ENCODE assay signal across 8 cellular contexts in the genomic region with DNA sequence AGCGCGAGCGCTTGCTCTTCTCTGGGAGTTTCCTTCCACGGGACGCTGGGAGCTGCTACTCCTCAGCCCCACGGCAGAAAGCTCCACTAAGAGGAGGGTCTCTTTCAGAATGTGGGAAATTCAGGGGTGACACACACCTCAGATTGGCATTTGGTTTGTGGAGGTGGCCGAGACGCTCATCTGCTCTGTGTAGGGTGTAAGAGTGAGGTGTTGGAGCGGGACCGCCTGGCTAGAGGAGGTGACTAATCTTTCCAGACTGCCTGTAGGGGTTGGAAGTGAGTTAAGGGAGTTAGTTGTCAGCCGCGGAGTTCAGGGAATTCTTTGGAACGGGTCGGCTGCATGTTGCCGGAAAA. TPM values are rescaled to one million over a fixed set of nuclear protein-coding genes. Genes with fewer than 3 reads are reported as not detected.
A peak's percentile ranks its signal among the peaks of the same experiment; 100 is the strongest.
DNase-seq lines count a peak whose midpoint lies in the region; ATAC-seq and TF ChIP-seq lines count a peak whose summit lies in the region.

No MANE protein-coding gene starts in this region.

- H3K27ac ChIP-seq in SK-N-SH (ENCODE audit: low read depth in 2 of 2, low read length in 1 of 2) (peak overlapping the region; percentile 80 to 85), mammary epithelial cell (ENCODE audit: insufficient read depth, low read depth, low read length) (peak overlapping the region; percentile 93), layer of hippocampus (ENCODE audit: low read depth, low read length) (peak overlapping the region; percentile 76)

- no peak for TF ChIP-seq RAD21 in SK-N-SH (IDR thresholded peaks at IDR 0.05; ENCODE audit: low read length)

- H3K27me3 ChIP-seq in SK-N-SH (ENCODE audit: insufficient read depth) (no peaks in the 10 kb centered on the region), mammary epithelial cell (ENCODE audit: insufficient read depth, low read length) (peaks cover 2% of the 10 kb centered on the region), layer of hippocampus (ENCODE audit: control insufficient read depth, insufficient read depth, low read length) (no peaks in the 10 kb centered on the region)

- H3K9ac ChIP-seq in SK-N-SH (peak overlapping the region; percentile 95), mammary epithelial cell (ENCODE audit: insufficient read depth, low read length) (peak overlapping the region; percentile 92)

- dilution Hi-C loops in mammary epithelial cell (cut with HindIII; ENCODE audit: low sequenced_read_pairs): no loop called here

- H3K9me3 ChIP-seq in SK-N-SH (no peaks in the 10 kb centered on the region), mammary epithelial cell (replicated peaks; ENCODE audit: insufficient read depth, low read length) (no peaks in the 10 kb centered on the region)

- H3K4me3 ChIP-seq in SK-N-SH (ENCODE audit: low read depth in 2 of 2, low read length in 1 of 2): peak overlapping the region; percentile 82 to 96
- peak overlapping the region; percentile 90 to 96 (median 93) for H3K4me3 ChIP-seq in mammary epithelial cell (replicated peaks in 1 of 3; ENCODE audit: insufficient read depth in 1 of 3, low read depth in 2 of 3, low read length in 3 of 3)

- H3K9me2 ChIP-seq in SK-N-SH: no peaks in the 10 kb centered on the region

- peaks cover 27 to 34% of the 10 kb centered on the region in 2 experiments for H3K36me3 ChIP-seq in SK-N-SH (replicated peaks in 1 of 2; ENCODE audit: control insufficient read depth in 1 of 2, insufficient read depth in 2 of 2, low read length in 1 of 2)
- H3K36me3 ChIP-seq in mammary epithelial cell (ENCODE audit: insufficient read depth, low read length): peaks cover 17% of the 10 kb centered on the region

- H3K4me1 ChIP-seq in SK-N-SH (ENCODE audit: control insufficient read depth in 1 of 2, insufficient read depth in 2 of 2, low read depth in 1 of 2, low read length in 1 of 2) (peaks cover 14% of the 10 kb centered on the region in 2 experiments; a peak in 3 of 4 replicates), mammary epithelial cell (ENCODE audit: insufficient read depth, low read length) (peaks cover 23% of the 10 kb centered on the region)

- peak; percentile 30 for DNase-seq in GM04504 (ENCODE audit: low read depth)
- DNase-seq in SK-N-SH: no peak
- DNase-seq in mammary epithelial cell: peak; percentile 78
- DNase-seq in stimulated activated CD4-positive, alpha-beta T cell treated with anti-CD3 and anti-CD28 coated beads, Interleukin-2, amount 100 ng/mL, for 4 hours (ENCODE audit: low read depth): peak; percentile 24
- DNase-seq in GM10248 (ENCODE audit: extremely low spot score): no peak

- peak overlapping the region; percentile 95 for H3K4me2 ChIP-seq in SK-N-SH
- H3K4me2 ChIP-seq in mammary epithelial cell (ENCODE audit: insufficient read depth, low read depth, low read length): peak overlapping the region; percentile 89

- in situ Hi-C loops in mammary epithelial cell (cut with MboI; ENCODE audit: low sequenced_read_pairs in 2 of 2): loop anchor here in 1 of 2 donors (25.0 kb wide), 1 partner anchor 467 kb away; no protein-coding TSS in a partner anchor

- ATAC-seq in HG02852 (IDR thresholded peaks at IDR 0.05; ENCODE audit: unreplicated experiment): peak; percentile 24
- no peak for ATAC-seq in GM19463 (IDR thresholded peaks at IDR 0.05; ENCODE audit: unreplicated experiment)

- no peak for TF ChIP-seq EP300 in SK-N-SH (IDR thresholded peaks at IDR 0.05; ENCODE audit: borderline replicate concordance in 1 of 2, low read depth in 1 of 2, low read length in 1 of 2)

- TF ChIP-seq CTCF in SK-N-SH (IDR thresholded peaks at IDR 0.05): no peak
- TF ChIP-seq CTCF in mammary epithelial cell (conservative IDR thresholded peaks at IDR 0.05 in 1 of 2, IDR thresholded peaks at IDR 0.05 in 1 of 2; ENCODE audit: extremely low read depth in 1 of 2, insufficient read depth in 1 of 2, low read depth in 1 of 2, low read length in 2 of 2): no peak
- no peak for TF ChIP-seq CTCF in GM10248 (IDR thresholded peaks at IDR 0.05; ENCODE audit: control extremely low read depth, extremely low read depth, low read depth, missing control alignments)

- intact Hi-C loops in mammary epithelial cell (cut with micrococcal nuclease): loop anchor here (2.0 kb wide), 1 partner anchor 192 kb away; no protein-coding TSS in a partner anchor

- no TSS peak for BruUV-seq in mammary epithelial cell (replicated peaks; lab: Mats Ljungman, UMichigan)

- no peaks in the 10 kb centered on the region for H3F3A ChIP-seq in SK-N-SH (replicated peaks; ENCODE audit: insufficient read depth)

- H4K20me1 ChIP-seq in SK-N-SH (ENCODE audit: insufficient read depth): peaks cover 44% of the 10 kb centered on the region
- H4K20me1 ChIP-seq in mammary epithelial cell (ENCODE audit: insufficient read depth, low read length): peaks cover 8% of the 10 kb centered on the region

- H2AFZ ChIP-seq in SK-N-SH (ENCODE audit: low read depth) (no peak overlapping the region), mammary epithelial cell (ENCODE audit: low read depth, low read length) (peak overlapping the region; percentile 100)

- POLR2A ChIA-PET in SK-N-SH (lab: Yijun Ruan, JAX) (interaction anchor here (0.9 to 1.4 kb wide), 2 partner anchors 13 to 42 kb away, joined by 3 to 9 read pairs; a partner anchor contains a TSS), GM10248 (lab: Yijun Ruan, JAX) (no interaction called here)

- CTCF ChIA-PET in SK-N-SH (lab: Yijun Ruan, JAX): interaction anchor here (1.0 to 4.8 kb wide), 9 partner anchors 8 to 309 kb away, joined by 3 to 56 read pairs (median 6); no protein-coding TSS in a partner anchor
- CTCF ChIA-PET in mammary epithelial cell (lab: Charles Lee; ENCODE audit: low non-redundant PET): interaction anchor here (1.0 kb wide), 1 partner anchor 17 kb away, joined by 3 read pairs; no protein-coding TSS in a partner anchor
- CTCF ChIA-PET in GM10248 (lab: Yijun Ruan, JAX): interaction anchor here (0.9 to 10.4 kb wide), 21 partner anchors 9 to 505 kb away, joined by 3 to 139 read pairs (median 7); a partner anchor contains a TSS

- H3K79me2 ChIP-seq in SK-N-SH (ENCODE audit: insufficient read depth) (peaks cover 57% of the 10 kb centered on the region), mammary epithelial cell (ENCODE audit: insufficient read depth, low read length) (peaks cover 58% of the 10 kb centered on the region)

- 1% methylated on average over 15 of the region's 15 CpGs for WGBS in SK-N-SH (ENCODE audit: low lambda C conversion rate)
- 1% methylated on average over 11 of the region's 15 CpGs for WGBS in mammary epithelial cell (ENCODE audit: low coverage, missing lambda C conversion rate)

TF ChIP-seq in SK-N-SH, 30 proteins besides CTCF, POLR2A, EP300 and RAD21 (continues in another document):
- TF ChIP-seq, protein P1, sequence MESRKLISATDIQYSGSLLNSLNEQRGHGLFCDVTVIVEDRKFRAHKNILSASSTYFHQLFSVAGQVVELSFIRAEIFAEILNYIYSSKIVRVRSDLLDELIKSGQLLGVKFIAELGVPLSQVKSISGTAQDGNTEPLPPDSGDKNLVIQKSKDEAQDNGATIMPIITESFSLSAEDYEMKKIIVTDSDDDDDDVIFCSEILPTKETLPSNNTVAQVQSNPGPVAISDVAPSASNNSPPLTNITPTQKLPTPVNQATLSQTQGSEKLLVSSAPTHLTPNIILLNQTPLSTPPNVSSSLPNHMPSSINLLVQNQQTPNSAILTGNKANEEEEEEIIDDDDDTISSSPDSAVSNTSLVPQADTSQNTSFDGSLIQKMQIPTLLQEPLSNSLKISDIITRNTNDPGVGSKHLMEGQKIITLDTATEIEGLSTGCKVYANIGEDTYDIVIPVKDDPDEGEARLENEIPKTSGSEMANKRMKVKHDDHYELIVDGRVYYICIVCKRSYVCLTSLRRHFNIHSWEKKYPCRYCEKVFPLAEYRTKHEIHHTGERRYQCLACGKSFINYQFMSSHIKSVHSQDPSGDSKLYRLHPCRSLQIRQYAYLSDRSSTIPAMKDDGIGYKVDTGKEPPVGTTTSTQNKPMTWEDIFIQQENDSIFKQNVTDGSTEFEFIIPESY (IDR thresholded peaks at IDR 0.05; ENCODE audit: borderline replicate concordance, low read depth): no peak
- TF ChIP-seq FOSL2 (IDR thresholded peaks at IDR 0.05; ENCODE audit: borderline replicate concordance, low read depth) (peak; percentile 23; the same call in 1 of the 2 replicates), TEAD4 (IDR thresholded peaks at IDR 0.05; ENCODE audit: borderline replicate concordance, insufficient read depth) (no peak), GABPA (IDR thresholded peaks at IDR 0.05; ENCODE audit: low read depth) (no peak), MXI1 (IDR thresholded peaks at IDR 0.05; ENCODE audit: low read depth, low read length) (0 out of 2 replicates have a peak, but pooled peaks have one; percentile 13), SIN3A (IDR thresholded peaks at IDR 0.05; ENCODE audit: borderline replicate concordance, low read depth, low read length) (0 out of 2 replicates have a peak, but pooled peaks have one; percentile 10), RXRA (IDR thresholded peaks at IDR 0.05; ENCODE audit: borderline replicate concordance, low read depth) (no peak), GATA2 (CRISPR knock-in tag; IDR thresholded peaks at IDR 0.05) (no peak), NFIC (IDR thresholded peaks at IDR 0.05; ENCODE audit: borderline replicate concordance) (no peak), ELF1 (IDR thresholded peaks at IDR 0.05) (no peak), NRF1 (IDR thresholded peaks at IDR 0.05; ENCODE audit: low read depth, low read length) (no peak), YY1 (IDR thresholded peaks at IDR 0.05; ENCODE audit: low read depth) (no peak), SMC3 (IDR thresholded peaks at IDR 0.05; ENCODE audit: low read depth, low read length) (no peak)
- TF ChIP-seq, protein P2, sequence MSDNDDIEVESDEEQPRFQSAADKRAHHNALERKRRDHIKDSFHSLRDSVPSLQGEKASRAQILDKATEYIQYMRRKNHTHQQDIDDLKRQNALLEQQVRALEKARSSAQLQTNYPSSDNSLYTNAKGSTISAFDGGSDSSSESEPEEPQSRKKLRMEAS (IDR thresholded peaks at IDR 0.05; ENCODE audit: low read depth): no peak

RNA-seq across cellular contexts. Expression of a gene that starts 0.7 kb away (rescaled TPM):
- polyA plus RNA-seq in SK-N-SH (2012; rRNA removed) (63.1 and 81.9 TPM in 2 replicates), mammary epithelial cell (114 TPM)
- polyA plus RNA-seq in SK-N-SH (2012; cell fraction: cytosol; rRNA removed): 55.5 and 60.2 TPM in 2 replicates
- 53.6 and 83.8 TPM in 2 replicates for polyA plus RNA-seq in SK-N-SH (2012; cell fraction: nucleus; rRNA removed)
- total RNA-seq in mammary epithelial cell: 100 to 1,000 TPM in 1 of 2 donors, 10 to 100 TPM in 1; 93.5 to 131 TPM
- polyA minus RNA-seq in mammary epithelial cell: 127 TPM

RNA-seq across cellular contexts. Expression of a gene that starts 41.7 kb away (rescaled TPM):
- polyA plus RNA-seq in SK-N-SH (2012; rRNA removed): 1.0 and 1.4 TPM in 2 replicates
- 1.3 and 2.0 TPM in 2 replicates for polyA plus RNA-seq in SK-N-SH (2012; cell fraction: cytosol; rRNA removed)
- polyA plus RNA-seq in SK-N-SH (2012; cell fraction: nucleus; rRNA removed): 2.4 and 2.9 TPM in 2 replicates
- 1 to 10 TPM; 1.7 to 4.9 TPM for total RNA-seq in mammary epithelial cell
- 2.6 TPM for polyA plus RNA-seq in mammary epithelial cell
- polyA minus RNA-seq in mammary epithelial cell: 10.1 TPM

Comparison
In these comparisons a context has a peak if more than half of its experiments do, and no peak if none do; other contexts are left out.
1. DNase-seq: peak in GM04504 (single experiment), mammary epithelial cell (single experiment) and stimulated activated CD4-positive, alpha-beta T cell treated with anti-CD3 and anti-CD28 coated beads, Interleukin-2, amount 100 ng/mL, for 4 hours (single experiment); none in SK-N-SH (single experiment) and GM10248 (single experiment).
2. Peak in every context shown above with its lines, with median percentiles within 50 percentile points of each other: H3K27ac ChIP-seq.